Comparison of ENCODE assay signal across 12 cellular contexts in the genomic region with DNA sequence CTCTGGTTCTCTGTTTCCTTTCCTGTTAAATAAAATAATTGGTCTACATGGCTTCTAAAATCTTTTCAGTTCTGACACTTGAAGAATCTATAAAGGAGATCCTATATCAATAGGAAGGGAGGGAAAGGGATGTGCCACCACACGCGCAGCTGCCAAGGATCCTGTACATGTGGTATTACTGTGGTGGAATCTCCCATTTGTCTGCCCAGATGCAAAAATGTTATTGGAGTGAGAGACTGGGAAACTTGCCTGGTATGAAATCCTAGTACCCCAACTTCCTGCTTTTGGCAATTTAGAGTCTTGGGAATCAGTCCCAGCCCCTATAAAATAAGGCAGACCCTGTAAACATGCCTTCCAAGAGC.
DNase-seq lines count a peak whose midpoint lies in the region; ATAC-seq and TF ChIP-seq lines count a peak whose summit lies in the region.
"Had no signal": no experiment of that assay in that cellular context is flagged by ENCODE, and none has a peak within 500 bp of the region (broad histone marks: within the 10 kb centered on the region; RNA-seq: fewer than 3 reads in every experiment).

No MANE protein-coding gene starts in this region.

- ATAC-seq in left ventricle myocardium superior (no peak), natural killer cell (no peak), aorta (ENCODE audit: low FRiP score) (no peak)
- ATAC-seq: naive thymus-derived CD4-positive, alpha-beta T cell had no signal

- H3K36me3 Mint-ChIP-seq in natural killer cell, result no peaks in the 10 kb centered on the region
- H3K36me3 Mint-ChIP-seq in nephron progenitor cell (ENCODE audit: low read depth), result no peaks in the 10 kb centered on the region

- DNase-seq in right atrium auricular region (ENCODE audit: low spot score) (no peak), left ventricle myocardium superior (no peak), caudate nucleus (lab: John Stamatoyannopoulos, UW) (no peak), natural killer cell (no peak), aorta (no peak), HuH-7.5 (ENCODE audit: low spot score) (no peak), nephron progenitor cell (no peak), SW 1271 (lab: John Stamatoyannopoulos, UW) (no peak)
- DNase-seq: glutamatergic neuron; naive thymus-derived CD4-positive, alpha-beta T cell; NCI-H526 treated with DMSO at 0.1 percent for 48 hours; stimulated activated CD4-positive, alpha-beta T cell treated with anti-CD3 and anti-CD28 coated beads, Interleukin-4, amount 100 ng/mL, for 4 hours had no signal

- H3K4me1 Mint-ChIP-seq in natural killer cell (peaks cover 38 to 41% of the 10 kb centered on the region in 2 donors), nephron progenitor cell (peaks cover 17% of the 10 kb centered on the region)

- WGBS in aorta, 2 donors, result 18 to 19% methylated on average over 2 of the region's 2 CpGs

- H3K27ac ChIP-seq in right atrium auricular region (peak overlapping the region; percentile 43 to 77), caudate nucleus (ENCODE audit: low read depth, low read length) (peak overlapping the region; percentile 98), aorta (ENCODE audit: low read depth in 1 of 2, low read length in 2 of 2) (peak overlapping the region; percentile 85 to 100)

- intact Hi-C loops in left ventricle myocardium superior (cut with micrococcal nuclease), result no loop called here
- intact Hi-C loops in natural killer cell (cut with micrococcal nuclease), result no loop called here
- intact Hi-C loops in aorta (cut with DNase I), result loop anchor here in 1 of 2 donors (2.0 kb wide), 1 partner anchor 82 kb away; the partner anchor contains the start of gene PICALM

- H3K4me3 ChIP-seq in right atrium auricular region, result no peak overlapping the region
- H3K4me3 ChIP-seq in aorta (ENCODE audit: low read length in 2 of 2), result no peak overlapping the region

- no peaks in the 10 kb centered on the region for H3K36me3 ChIP-seq in right atrium auricular region
- H3K36me3 ChIP-seq in aorta (ENCODE audit: control insufficient read depth in 1 of 2, insufficient read depth in 2 of 2, low read length in 1 of 2), result no peaks in the 10 kb centered on the region

- H3K4me3 Mint-ChIP-seq in natural killer cell (no peak overlapping the region), nephron progenitor cell (no peak overlapping the region)

- TF ChIP-seq CTCF in right atrium auricular region (IDR thresholded peaks at IDR 0.05) (no peak), natural killer cell (IDR thresholded peaks at IDR 0.05) (no peak), nephron progenitor cell (IDR thresholded peaks at IDR 0.05) (no peak)

- H3K9me3 Mint-ChIP-seq in natural killer cell, result no peaks in the 10 kb centered on the region
- no peaks in the 10 kb centered on the region for H3K9me3 Mint-ChIP-seq in nephron progenitor cell

- peak overlapping the region; percentile 62 to 65 for H3K27ac Mint-ChIP-seq in natural killer cell
- H3K27ac Mint-ChIP-seq in nephron progenitor cell, result no peak overlapping the region

- H3K27me3 Mint-ChIP-seq in natural killer cell (ENCODE audit: low read depth in 2 of 2), result no peaks in the 10 kb centered on the region
- H3K27me3 Mint-ChIP-seq in nephron progenitor cell (ENCODE audit: low read depth, poor library complexity), result no peaks in the 10 kb centered on the region

- no peaks in the 10 kb centered on the region for H3K9me3 ChIP-seq in right atrium auricular region
- H3K9me3 ChIP-seq in aorta (ENCODE audit: control insufficient read depth, low read length), result no peaks in the 10 kb centered on the region

- peaks cover 0 to 27% of the 10 kb centered on the region in 2 donors for H3K4me1 ChIP-seq in right atrium auricular region
- H3K4me1 ChIP-seq in aorta (ENCODE audit: control insufficient read depth in 1 of 2, insufficient read depth in 2 of 2, low read length in 2 of 2), result peaks cover 6 to 13% of the 10 kb centered on the region in 2 donors

- H3K27me3 ChIP-seq in right atrium auricular region (no peaks in the 10 kb centered on the region), aorta (ENCODE audit: control insufficient read depth in 1 of 2, insufficient read depth in 2 of 2, low read length in 1 of 2) (no peaks in the 10 kb centered on the region)
